Comparison of ENCODE assay signal across 14 cellular contexts in genomic region chr12:106704081-106704480, GRCh38.
"Had no signal": no experiment of that assay in that cellular context is flagged by ENCODE, and none has a peak within 500 bp of the region (broad histone marks: within the 10 kb centered on the region; RNA-seq: fewer than 3 reads in every experiment).

No MANE protein-coding gene starts in this region.

- H3K27me3 ChIP-seq: colonic mucosa, ovary had no signal

- H3K9me3 ChIP-seq: colonic mucosa, ovary had no signal

- H3K4me1 ChIP-seq: colonic mucosa had no signal

- H3K27ac ChIP-seq: colonic mucosa, ovary, thoracic aorta had no signal

- H3K36me3 ChIP-seq: colonic mucosa, ovary, thoracic aorta had no signal

- DNase-seq: activated CD4-positive, alpha-beta T cell treated with anti-CD3 and anti-CD28 coated beads, Interleukin-2, amount 50 U/mL, for 48 hours; activated CD4-positive, CD25-positive, alpha-beta regulatory T cell treated with anti-CD3 and anti-CD28 coated beads, Interleukin-2, amount 50 U/mL, for 72 hours; activated naive CD4-positive, alpha-beta T cell treated with anti-CD3 and anti-CD28 coated beads, Interleukin-2, amount 50 U/mL, for 16 hours; central memory CD4-positive, alpha-beta T cell; colonic mucosa; mammary epithelial cell; naive thymus-derived CD4-positive, alpha-beta T cell; ovary; T-cell; T-helper 9 cell had no signal

- H3K4me3 ChIP-seq: colonic mucosa, ovary, thoracic aorta had no signal

- ATAC-seq: activated T-helper 17 cell treated with anti-CD3 and anti-CD28 coated beads, Interleukin-2, amount 50 U/mL, for 72 hours; esophagus mucosa; naive thymus-derived CD4-positive, alpha-beta T cell; stimulated activated effector memory CD8-positive, alpha-beta T cell treated with anti-CD3 and anti-CD28 coated beads, Interleukin-12 subunit alpha, Interleukin-12 subunit beta, amount 100 ng/mL, for 72 hours; T-cell had no signal
